Comparison of ENCODE assay signal across 18 cellular contexts in the genomic region with DNA sequence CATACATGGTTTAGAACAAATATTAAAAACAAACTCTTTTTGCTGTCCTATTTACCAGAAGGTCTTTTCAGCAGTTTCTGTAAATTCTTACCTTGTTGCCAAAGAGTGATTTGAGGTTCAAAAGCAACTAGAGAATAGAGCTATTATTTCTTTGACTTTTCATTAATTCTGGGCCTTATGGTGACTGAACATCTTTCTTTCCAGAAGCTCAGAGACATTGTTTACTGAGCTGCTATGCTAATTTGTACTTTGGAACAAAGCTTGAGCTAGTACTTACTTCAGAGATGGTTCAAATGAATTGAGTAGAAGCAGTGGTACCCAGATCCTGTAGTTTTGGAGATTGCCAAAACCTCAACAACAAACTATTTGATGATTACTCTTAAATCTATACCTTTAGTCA.
"Had no signal": no experiment of that assay in that cellular context is flagged by ENCODE, and none has a peak within 500 bp of the region (broad histone marks: within the 10 kb centered on the region; RNA-seq: fewer than 3 reads in every experiment).

No MANE protein-coding gene starts in this region.

- H3K27me3 ChIP-seq: body of pancreas, colonic mucosa, esophagus muscularis mucosa, upper lobe of right lung had no signal

- DNase-seq: activated CD4-positive, alpha-beta T cell treated with anti-CD3 and anti-CD28 coated beads, Interleukin-2, amount 50 U/mL, for 4 hours; activated gamma-delta T cell treated with Interleukin-2 at 50 U/mL for 16 hours; activated T-cell treated with anti-CD3 and anti-CD28 coated beads, Interleukin-2, amount 50 U/mL, for 72 hours; colonic mucosa; islet precursor cell; nephron progenitor cell; psoas muscle; right cardiac atrium; stimulated activated CD4-positive, alpha-beta T cell treated with anti-CD3 and anti-CD28 coated beads, Interleukin-4, amount 100 ng/mL, for 1 hour; stimulated activated naive CD8-positive, alpha-beta T cell treated with anti-CD3 and anti-CD28 coated beads, Interleukin-15, amount 100 ng/mL, for 72 hours; T-helper 2 cell; upper lobe of right lung; WERI-Rb-1 had no signal

- H3K36me3 ChIP-seq: colonic mucosa, esophagus muscularis mucosa, thoracic aorta, upper lobe of right lung, WERI-Rb-1 had no signal

- H3K27ac ChIP-seq: body of pancreas, colonic mucosa, esophagus muscularis mucosa, psoas muscle, thoracic aorta, WERI-Rb-1 had no signal

- H3K9me3 ChIP-seq: body of pancreas, colonic mucosa, esophagus muscularis mucosa, psoas muscle, thoracic aorta, upper lobe of right lung had no signal

- ATAC-seq: activated naive CD4-positive, alpha-beta T cell treated with anti-CD3 and anti-CD28 coated beads, Interleukin-2, amount 50 U/mL, for 72 hours; activated T-cell treated with anti-CD3 and anti-CD28 coated beads, Interleukin-2, amount 50 U/mL, for 72 hours; right cardiac atrium; stimulated activated naive CD8-positive, alpha-beta T cell treated with anti-CD3 and anti-CD28 coated beads, Interleukin-15, amount 100 ng/mL, for 72 hours; upper lobe of right lung had no signal

- H3K4me3 ChIP-seq: body of pancreas, colonic mucosa, esophagus muscularis mucosa, psoas muscle, skin epidermis, thoracic aorta, upper lobe of right lung had no signal
